In genomic region chr17:65074778-65075250, GRCh38 we compare ENCODE assay signal across 1 cellular context.
TF ChIP-seq lines count a peak whose summit lies in the region.

No MANE protein-coding gene starts in this region.

TF ChIP-seq in WTC11, 78 proteins besides CTCF, POLR2A, EP300 and RAD21 (continued from another document):
- TF ChIP-seq, protein P1, sequence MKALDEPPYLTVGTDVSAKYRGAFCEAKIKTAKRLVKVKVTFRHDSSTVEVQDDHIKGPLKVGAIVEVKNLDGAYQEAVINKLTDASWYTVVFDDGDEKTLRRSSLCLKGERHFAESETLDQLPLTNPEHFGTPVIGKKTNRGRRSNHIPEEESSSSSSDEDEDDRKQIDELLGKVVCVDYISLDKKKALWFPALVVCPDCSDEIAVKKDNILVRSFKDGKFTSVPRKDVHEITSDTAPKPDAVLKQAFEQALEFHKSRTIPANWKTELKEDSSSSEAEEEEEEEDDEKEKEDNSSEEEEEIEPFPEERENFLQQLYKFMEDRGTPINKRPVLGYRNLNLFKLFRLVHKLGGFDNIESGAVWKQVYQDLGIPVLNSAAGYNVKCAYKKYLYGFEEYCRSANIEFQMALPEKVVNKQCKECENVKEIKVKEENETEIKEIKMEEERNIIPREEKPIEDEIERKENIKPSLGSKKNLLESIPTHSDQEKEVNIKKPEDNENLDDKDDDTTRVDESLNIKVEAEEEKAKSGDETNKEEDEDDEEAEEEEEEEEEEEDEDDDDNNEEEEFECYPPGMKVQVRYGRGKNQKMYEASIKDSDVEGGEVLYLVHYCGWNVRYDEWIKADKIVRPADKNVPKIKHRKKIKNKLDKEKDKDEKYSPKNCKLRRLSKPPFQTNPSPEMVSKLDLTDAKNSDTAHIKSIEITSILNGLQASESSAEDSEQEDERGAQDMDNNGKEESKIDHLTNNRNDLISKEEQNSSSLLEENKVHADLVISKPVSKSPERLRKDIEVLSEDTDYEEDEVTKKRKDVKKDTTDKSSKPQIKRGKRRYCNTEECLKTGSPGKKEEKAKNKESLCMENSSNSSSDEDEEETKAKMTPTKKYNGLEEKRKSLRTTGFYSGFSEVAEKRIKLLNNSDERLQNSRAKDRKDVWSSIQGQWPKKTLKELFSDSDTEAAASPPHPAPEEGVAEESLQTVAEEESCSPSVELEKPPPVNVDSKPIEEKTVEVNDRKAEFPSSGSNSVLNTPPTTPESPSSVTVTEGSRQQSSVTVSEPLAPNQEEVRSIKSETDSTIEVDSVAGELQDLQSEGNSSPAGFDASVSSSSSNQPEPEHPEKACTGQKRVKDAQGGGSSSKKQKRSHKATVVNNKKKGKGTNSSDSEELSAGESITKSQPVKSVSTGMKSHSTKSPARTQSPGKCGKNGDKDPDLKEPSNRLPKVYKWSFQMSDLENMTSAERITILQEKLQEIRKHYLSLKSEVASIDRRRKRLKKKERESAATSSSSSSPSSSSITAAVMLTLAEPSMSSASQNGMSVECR (CRISPR knock-in tag; IDR thresholded peaks at IDR 0.05; ENCODE audit: borderline replicate concordance), result no peak
- TF ChIP-seq, protein P2, sequence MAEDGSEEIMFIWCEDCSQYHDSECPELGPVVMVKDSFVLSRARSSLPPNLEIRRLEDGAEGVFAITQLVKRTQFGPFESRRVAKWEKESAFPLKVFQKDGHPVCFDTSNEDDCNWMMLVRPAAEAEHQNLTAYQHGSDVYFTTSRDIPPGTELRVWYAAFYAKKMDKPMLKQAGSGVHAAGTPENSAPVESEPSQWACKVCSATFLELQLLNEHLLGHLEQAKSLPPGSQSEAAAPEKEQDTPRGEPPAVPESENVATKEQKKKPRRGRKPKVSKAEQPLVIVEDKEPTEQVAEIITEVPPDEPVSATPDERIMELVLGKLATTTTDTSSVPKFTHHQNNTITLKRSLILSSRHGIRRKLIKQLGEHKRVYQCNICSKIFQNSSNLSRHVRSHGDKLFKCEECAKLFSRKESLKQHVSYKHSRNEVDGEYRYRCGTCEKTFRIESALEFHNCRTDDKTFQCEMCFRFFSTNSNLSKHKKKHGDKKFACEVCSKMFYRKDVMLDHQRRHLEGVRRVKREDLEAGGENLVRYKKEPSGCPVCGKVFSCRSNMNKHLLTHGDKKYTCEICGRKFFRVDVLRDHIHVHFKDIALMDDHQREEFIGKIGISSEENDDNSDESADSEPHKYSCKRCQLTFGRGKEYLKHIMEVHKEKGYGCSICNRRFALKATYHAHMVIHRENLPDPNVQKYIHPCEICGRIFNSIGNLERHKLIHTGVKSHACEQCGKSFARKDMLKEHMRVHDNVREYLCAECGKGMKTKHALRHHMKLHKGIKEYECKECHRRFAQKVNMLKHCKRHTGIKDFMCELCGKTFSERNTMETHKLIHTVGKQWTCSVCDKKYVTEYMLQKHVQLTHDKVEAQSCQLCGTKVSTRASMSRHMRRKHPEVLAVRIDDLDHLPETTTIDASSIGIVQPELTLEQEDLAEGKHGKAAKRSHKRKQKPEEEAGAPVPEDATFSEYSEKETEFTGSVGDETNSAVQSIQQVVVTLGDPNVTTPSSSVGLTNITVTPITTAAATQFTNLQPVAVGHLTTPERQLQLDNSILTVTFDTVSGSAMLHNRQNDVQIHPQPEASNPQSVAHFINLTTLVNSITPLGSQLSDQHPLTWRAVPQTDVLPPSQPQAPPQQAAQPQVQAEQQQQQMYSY (CRISPR knock-in tag; IDR thresholded peaks at IDR 0.05), result no peak
- TF ChIP-seq CREB1 (CRISPR knock-in tag; IDR thresholded peaks at IDR 0.05) (no peak), FOXK1 (CRISPR knock-in tag; IDR thresholded peaks at IDR 0.05) (no peak)
- TF ChIP-seq, protein P3, sequence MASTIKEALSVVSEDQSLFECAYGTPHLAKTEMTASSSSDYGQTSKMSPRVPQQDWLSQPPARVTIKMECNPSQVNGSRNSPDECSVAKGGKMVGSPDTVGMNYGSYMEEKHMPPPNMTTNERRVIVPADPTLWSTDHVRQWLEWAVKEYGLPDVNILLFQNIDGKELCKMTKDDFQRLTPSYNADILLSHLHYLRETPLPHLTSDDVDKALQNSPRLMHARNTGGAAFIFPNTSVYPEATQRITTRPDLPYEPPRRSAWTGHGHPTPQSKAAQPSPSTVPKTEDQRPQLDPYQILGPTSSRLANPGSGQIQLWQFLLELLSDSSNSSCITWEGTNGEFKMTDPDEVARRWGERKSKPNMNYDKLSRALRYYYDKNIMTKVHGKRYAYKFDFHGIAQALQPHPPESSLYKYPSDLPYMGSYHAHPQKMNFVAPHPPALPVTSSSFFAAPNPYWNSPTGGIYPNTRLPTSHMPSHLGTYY (CRISPR knock-in tag; IDR thresholded peaks at IDR 0.05), result no peak
